Comparison of ENCODE assay signal across 21 cellular contexts in the genomic region with DNA sequence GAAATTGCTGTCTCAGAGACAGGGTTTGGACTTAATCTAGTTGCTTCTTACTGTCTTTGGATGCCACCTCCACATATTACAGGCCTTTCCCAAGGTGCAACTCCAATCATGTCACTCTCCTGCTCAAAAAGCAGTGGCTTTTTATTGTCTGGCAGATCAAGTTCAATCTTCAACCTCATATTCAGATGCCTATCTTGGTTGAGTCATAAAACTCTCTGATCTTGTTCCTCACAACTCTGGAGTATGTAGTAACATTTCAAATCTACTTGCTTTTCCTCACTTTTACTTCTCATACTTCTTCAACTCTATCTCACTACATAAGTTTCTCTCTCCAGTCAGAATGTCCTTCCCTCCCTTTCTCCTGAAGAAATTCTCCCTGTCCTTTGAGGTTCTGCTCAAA.
DNase-seq lines count a peak whose midpoint lies in the region; ATAC-seq, FAIRE-seq and TF ChIP-seq lines count a peak whose summit lies in the region.
"Had no signal": no experiment of that assay in that cellular context is flagged by ENCODE, and none has a peak within 500 bp of the region (broad histone marks: within the 10 kb centered on the region; RNA-seq: fewer than 3 reads in every experiment).

No MANE protein-coding gene starts in this region.

- POLR2A ChIA-PET in A549 (lab: Yijun Ruan, JAX): no interaction called here
- POLR2A ChIA-PET in activated CD4-positive, alpha-beta memory T cell treated with anti-CD3 and anti-CD28 coated beads, Interleukin-2, amount 10 ng/mL, durations not matched to agents 7 days and 5 days (lab: Charles Lee): no interaction called here

- H3K27ac ChIP-seq in A549 (no peak overlapping the region), right lobe of liver (no peak overlapping the region)
- H3K27ac ChIP-seq: BLaER1 treated with 17β-estradiol and CSF1 and Interleukin-3, amounts not matched to agents 10 nM and 100 nM had no signal

- no peak for DNase-seq in activated CD8-positive, alpha-beta memory T cell treated with anti-CD3 and anti-CD28 coated beads, Interleukin-2, amount 10 ng/mL, durations not matched to agents 7 days and 5 days
- no peak for DNase-seq in activated CD8-positive, alpha-beta memory T cell treated with anti-CD3 and anti-CD28 coated beads, Interleukin-2, amount 50 U/mL, for 48 hours
- DNase-seq in A549 (ENCODE audit: low read depth in 1 of 2, low spot score in 1 of 2): no peak
- DNase-seq in GM19239 (ENCODE audit: insufficient read length, low spot score): no peak
- no peak for DNase-seq in activated CD4-positive, alpha-beta memory T cell treated with anti-CD3 and anti-CD28 coated beads, Interleukin-2, amount 10 ng/mL, durations not matched to agents 7 days and 5 days
- DNase-seq in right lobe of liver: no peak
- DNase-seq: 8988T; CD8-positive, alpha-beta memory T cell; COR-L47; DMS 273 treated with DMSO at 0.1 percent for 48 hours; DMS53; DND-41; EL; H9 had no signal

- H3K4me1 ChIP-seq in A549 (no peaks in the 10 kb centered on the region), right lobe of liver (no peaks in the 10 kb centered on the region)

- H3K27me3 ChIP-seq in right lobe of liver: no peaks in the 10 kb centered on the region

- peaks cover 6% of the 10 kb centered on the region for H3K9me3 Mint-ChIP-seq in activated CD8-positive, alpha-beta memory T cell treated with anti-CD3 and anti-CD28 coated beads, Interleukin-2, amount 10 ng/mL, durations not matched to agents 7 days and 5 days (ENCODE audit: low read depth)
- H3K9me3 Mint-ChIP-seq in activated CD4-positive, alpha-beta memory T cell treated with anti-CD3 and anti-CD28 coated beads, Interleukin-2, amount 10 ng/mL, durations not matched to agents 7 days and 5 days: peaks cover 8% of the 10 kb centered on the region

- H3K4me3 ChIP-seq in A549 (no peak overlapping the region), right lobe of liver (no peak overlapping the region)
- H3K4me3 ChIP-seq: BLaER1 treated with 17β-estradiol and CSF1 and Interleukin-3, amounts not matched to agents 10 nM and 100 nM; GM12878 had no signal

- H3K4me3 Mint-ChIP-seq in activated CD8-positive, alpha-beta memory T cell treated with anti-CD3 and anti-CD28 coated beads, Interleukin-2, amount 10 ng/mL, durations not matched to agents 7 days and 5 days: no peak overlapping the region
- H3K4me3 Mint-ChIP-seq in activated CD4-positive, alpha-beta memory T cell treated with anti-CD3 and anti-CD28 coated beads, Interleukin-2, amount 10 ng/mL, durations not matched to agents 7 days and 5 days: no peak overlapping the region
- H3K4me3 Mint-ChIP-seq: B cell, H9, IgD-negative memory B cell had no signal

- peak; percentile 82 for FAIRE-seq in A549 (lab: Jason Lieb, UNC)
- FAIRE-seq in GM19239 (lab: Jason Lieb, UNC): peak; percentile 31
- FAIRE-seq: GM12878, H1, HepG2 had no signal

- TF ChIP-seq POLR2A in A549 (IDR thresholded peaks at IDR 0.05; ENCODE audit: low read length) (no peak), right lobe of liver (IDR thresholded peaks at IDR 0.05) (no peak)

- no peaks in the 10 kb centered on the region for H3K36me3 ChIP-seq in right lobe of liver
- H3K36me3 ChIP-seq: BLaER1 treated with 17β-estradiol and CSF1 and Interleukin-3, amounts not matched to agents 10 nM and 100 nM had no signal

- intact Hi-C loops in right lobe of liver (cut with DNase I): no loop called here

- TF ChIP-seq CTCF in A549 (IDR thresholded peaks at IDR 0.05): no peak
- no peak for TF ChIP-seq CTCF in right lobe of liver (IDR thresholded peaks at IDR 0.05)

- peak; percentile 20 for ATAC-seq in activated CD8-positive, alpha-beta memory T cell treated with anti-CD3 and anti-CD28 coated beads, Interleukin-2, amount 10 ng/mL, durations not matched to agents 7 days and 5 days
- ATAC-seq in A549: no peak
- no peak for ATAC-seq in right lobe of liver
- no peak for ATAC-seq in GM19351 (IDR thresholded peaks at IDR 0.05; ENCODE audit: unreplicated experiment)
- ATAC-seq: GM12878, HepG2 had no signal

- peaks cover 7% of the 10 kb centered on the region for H3K36me3 Mint-ChIP-seq in activated CD8-positive, alpha-beta memory T cell treated with anti-CD3 and anti-CD28 coated beads, Interleukin-2, amount 10 ng/mL, durations not matched to agents 7 days and 5 days
- peaks cover 6% of the 10 kb centered on the region for H3K36me3 Mint-ChIP-seq in activated CD4-positive, alpha-beta memory T cell treated with anti-CD3 and anti-CD28 coated beads, Interleukin-2, amount 10 ng/mL, durations not matched to agents 7 days and 5 days (ENCODE audit: low read depth)

- no peak for TF ChIP-seq RAD21 in A549 (conservative IDR thresholded peaks at IDR 0.05 in 1 of 2, IDR thresholded peaks at IDR 0.05 in 1 of 2)

- H3K27me3 Mint-ChIP-seq in activated CD8-positive, alpha-beta memory T cell treated with anti-CD3 and anti-CD28 coated beads, Interleukin-2, amount 10 ng/mL, durations not matched to agents 7 days and 5 days: no peaks in the 10 kb centered on the region
- H3K27me3 Mint-ChIP-seq in activated CD4-positive, alpha-beta memory T cell treated with anti-CD3 and anti-CD28 coated beads, Interleukin-2, amount 10 ng/mL, durations not matched to agents 7 days and 5 days: no peaks in the 10 kb centered on the region
- H3K27me3 Mint-ChIP-seq: B cell had no signal

- H3K27ac Mint-ChIP-seq in activated CD8-positive, alpha-beta memory T cell treated with anti-CD3 and anti-CD28 coated beads, Interleukin-2, amount 10 ng/mL, durations not matched to agents 7 days and 5 days: no peak overlapping the region
- H3K27ac Mint-ChIP-seq in activated CD4-positive, alpha-beta memory T cell treated with anti-CD3 and anti-CD28 coated beads, Interleukin-2, amount 10 ng/mL, durations not matched to agents 7 days and 5 days: peak overlapping the region; percentile 13
- H3K27ac Mint-ChIP-seq: B cell; CD8-positive, alpha-beta memory T cell; H9 had no signal

- no peak overlapping the region for H3K4me2 ChIP-seq in A549
- H3K4me2 ChIP-seq: BLaER1 treated with 17β-estradiol and CSF1 and Interleukin-3, amounts not matched to agents 10 nM and 100 nM had no signal

- TF ChIP-seq EP300 in A549 (IDR thresholded peaks at IDR 0.05): no peak

- peaks cover 39% of the 10 kb centered on the region for H3K4me1 Mint-ChIP-seq in activated CD8-positive, alpha-beta memory T cell treated with anti-CD3 and anti-CD28 coated beads, Interleukin-2, amount 10 ng/mL, durations not matched to agents 7 days and 5 days
- H3K4me1 Mint-ChIP-seq in activated CD4-positive, alpha-beta memory T cell treated with anti-CD3 and anti-CD28 coated beads, Interleukin-2, amount 10 ng/mL, durations not matched to agents 7 days and 5 days: peaks cover 49% of the 10 kb centered on the region
- H3K4me1 Mint-ChIP-seq: B cell had no signal

- CTCF ChIA-PET in activated CD8-positive, alpha-beta memory T cell treated with anti-CD3 and anti-CD28 coated beads, Interleukin-2, amount 10 ng/mL, durations not matched to agents 7 days and 5 days (lab: Charles Lee): no interaction called here
- CTCF ChIA-PET in A549 (lab: Yijun Ruan, JAX): no interaction called here
- CTCF ChIA-PET in activated CD4-positive, alpha-beta memory T cell treated with anti-CD3 and anti-CD28 coated beads, Interleukin-2, amount 10 ng/mL, durations not matched to agents 7 days and 5 days (lab: Charles Lee): no interaction called here

- H3K9me3 ChIP-seq in A549 (no peaks in the 10 kb centered on the region), right lobe of liver (no peaks in the 10 kb centered on the region)

TF ChIP-seq in A549, 52 proteins besides CTCF, POLR2A, EP300 and RAD21:
- no peak for TF ChIP-seq JUN (IDR thresholded peaks at IDR 0.05)
- TF ChIP-seq KDM5A (IDR thresholded peaks at IDR 0.05): no peak
- no peak for TF ChIP-seq ZC3H11A (IDR thresholded peaks at IDR 0.05)
- no peak for TF ChIP-seq JUNB (IDR thresholded peaks at IDR 0.05)
- no peak for TF ChIP-seq CHD2 (IDR thresholded peaks at IDR 0.05; ENCODE audit: low read length, partially characterized antibody)
- no peak for TF ChIP-seq ZSCAN20 (CRISPR knock-in tag; IDR thresholded peaks at IDR 0.05)
- no peak for TF ChIP-seq FOSB (CRISPR knock-in tag; IDR thresholded peaks at IDR 0.05)
- TF ChIP-seq TFCP2L1 (CRISPR knock-in tag; IDR thresholded peaks at IDR 0.05): no peak
- no peak for TF ChIP-seq HOXB5 (CRISPR knock-in tag; IDR thresholded peaks at IDR 0.05)
- no peak for TF ChIP-seq RCOR1 (IDR thresholded peaks at IDR 0.05; ENCODE audit: low read depth, low read length)
- TF ChIP-seq, protein P1, sequence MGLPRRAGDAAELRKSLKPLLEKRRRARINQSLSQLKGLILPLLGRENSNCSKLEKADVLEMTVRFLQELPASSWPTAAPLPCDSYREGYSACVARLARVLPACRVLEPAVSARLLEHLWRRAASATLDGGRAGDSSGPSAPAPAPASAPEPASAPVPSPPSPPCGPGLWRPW (IDR thresholded peaks at IDR 0.05): no peak
- no peak for TF ChIP-seq HDAC2 (IDR thresholded peaks at IDR 0.05)
- no peak for TF ChIP-seq TP53 (CRISPR knock-in tag; IDR thresholded peaks at IDR 0.05)
- TF ChIP-seq CBX2 (IDR thresholded peaks at IDR 0.05; ENCODE audit: borderline replicate concordance, low read depth): no peak
- no peak for TF ChIP-seq GATA3 (IDR thresholded peaks at IDR 0.05; ENCODE audit: borderline replicate concordance)
